Comparison of ENCODE assay signal across 1 cellular context in genomic region chr12:56116267-56117081, GRCh38.
TF ChIP-seq lines count a peak whose summit lies in the region.

TSS of gene RPL41 (plus strand) at chr12:56116633.

TF ChIP-seq in HepG2, 621 proteins besides CTCF, POLR2A, EP300 and RAD21 (continued from another document and continues in another):
- TF ChIP-seq, protein P1, sequence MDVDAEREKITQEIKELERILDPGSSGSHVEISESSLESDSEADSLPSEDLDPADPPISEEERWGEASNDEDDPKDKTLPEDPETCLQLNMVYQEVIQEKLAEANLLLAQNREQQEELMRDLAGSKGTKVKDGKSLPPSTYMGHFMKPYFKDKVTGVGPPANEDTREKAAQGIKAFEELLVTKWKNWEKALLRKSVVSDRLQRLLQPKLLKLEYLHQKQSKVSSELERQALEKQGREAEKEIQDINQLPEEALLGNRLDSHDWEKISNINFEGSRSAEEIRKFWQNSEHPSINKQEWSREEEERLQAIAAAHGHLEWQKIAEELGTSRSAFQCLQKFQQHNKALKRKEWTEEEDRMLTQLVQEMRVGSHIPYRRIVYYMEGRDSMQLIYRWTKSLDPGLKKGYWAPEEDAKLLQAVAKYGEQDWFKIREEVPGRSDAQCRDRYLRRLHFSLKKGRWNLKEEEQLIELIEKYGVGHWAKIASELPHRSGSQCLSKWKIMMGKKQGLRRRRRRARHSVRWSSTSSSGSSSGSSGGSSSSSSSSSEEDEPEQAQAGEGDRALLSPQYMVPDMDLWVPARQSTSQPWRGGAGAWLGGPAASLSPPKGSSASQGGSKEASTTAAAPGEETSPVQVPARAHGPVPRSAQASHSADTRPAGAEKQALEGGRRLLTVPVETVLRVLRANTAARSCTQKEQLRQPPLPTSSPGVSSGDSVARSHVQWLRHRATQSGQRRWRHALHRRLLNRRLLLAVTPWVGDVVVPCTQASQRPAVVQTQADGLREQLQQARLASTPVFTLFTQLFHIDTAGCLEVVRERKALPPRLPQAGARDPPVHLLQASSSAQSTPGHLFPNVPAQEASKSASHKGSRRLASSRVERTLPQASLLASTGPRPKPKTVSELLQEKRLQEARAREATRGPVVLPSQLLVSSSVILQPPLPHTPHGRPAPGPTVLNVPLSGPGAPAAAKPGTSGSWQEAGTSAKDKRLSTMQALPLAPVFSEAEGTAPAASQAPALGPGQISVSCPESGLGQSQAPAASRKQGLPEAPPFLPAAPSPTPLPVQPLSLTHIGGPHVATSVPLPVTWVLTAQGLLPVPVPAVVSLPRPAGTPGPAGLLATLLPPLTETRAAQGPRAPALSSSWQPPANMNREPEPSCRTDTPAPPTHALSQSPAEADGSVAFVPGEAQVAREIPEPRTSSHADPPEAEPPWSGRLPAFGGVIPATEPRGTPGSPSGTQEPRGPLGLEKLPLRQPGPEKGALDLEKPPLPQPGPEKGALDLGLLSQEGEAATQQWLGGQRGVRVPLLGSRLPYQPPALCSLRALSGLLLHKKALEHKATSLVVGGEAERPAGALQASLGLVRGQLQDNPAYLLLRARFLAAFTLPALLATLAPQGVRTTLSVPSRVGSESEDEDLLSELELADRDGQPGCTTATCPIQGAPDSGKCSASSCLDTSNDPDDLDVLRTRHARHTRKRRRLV (CRISPR knock-in tag; IDR thresholded peaks at IDR 0.05): no peak
- TF ChIP-seq SIN3B (IDR thresholded peaks at IDR 0.05; ENCODE audit: low read length): peak; percentile 64; the same call in 1 of the 2 replicates
- TF ChIP-seq ZNF766 (CRISPR knock-in tag; IDR thresholded peaks at IDR 0.05; ENCODE audit: borderline replicate concordance): peak; percentile 78; the same call in 1 of the 2 replicates
- no peak for TF ChIP-seq CBX2 (IDR thresholded peaks at IDR 0.05; ENCODE audit: low read depth, low read length)
- TF ChIP-seq CBX2 (CRISPR knock-in tag; IDR thresholded peaks at IDR 0.05; ENCODE audit: low read depth): no peak
- TF ChIP-seq SCMH1 (CRISPR knock-in tag; IDR thresholded peaks at IDR 0.05; ENCODE audit: borderline replicate concordance): no peak
- no peak for TF ChIP-seq FOXP1 (IDR thresholded peaks at IDR 0.05)
- no peak for TF ChIP-seq FOXP1 (CRISPR knock-in tag; IDR thresholded peaks at IDR 0.05)
- TF ChIP-seq HHEX (CRISPR knock-in tag; IDR thresholded peaks at IDR 0.05): no peak
- no peak for TF ChIP-seq PLRG1 (conservative IDR thresholded peaks at IDR 0.05)
- TF ChIP-seq ZNF644 (CRISPR knock-in tag; IDR thresholded peaks at IDR 0.05; ENCODE audit: low read depth): peak; percentile 36; the same call in 1 of the 2 replicates
- TF ChIP-seq, protein P2, sequence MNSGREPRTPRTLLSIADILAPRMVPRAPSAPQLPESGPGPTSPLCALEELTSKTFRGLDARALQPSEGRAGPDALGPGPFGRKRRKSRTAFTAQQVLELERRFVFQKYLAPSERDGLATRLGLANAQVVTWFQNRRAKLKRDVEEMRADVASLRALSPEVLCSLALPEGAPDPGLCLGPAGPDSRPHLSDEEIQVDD (CRISPR knock-in tag; IDR thresholded peaks at IDR 0.05; ENCODE audit: borderline replicate concordance): no peak
- peak; percentile 32; the same call in 1 of the 2 replicates for TF ChIP-seq ZNF746 (CRISPR knock-in tag; IDR thresholded peaks at IDR 0.05)
- TF ChIP-seq ZKSCAN8 (CRISPR knock-in tag; IDR thresholded peaks at IDR 0.05; ENCODE audit: borderline replicate concordance): 0 out of 2 replicates have a peak, but pooled peaks have one; percentile 36
- peak; percentile 57 for TF ChIP-seq PRDM10 (CRISPR knock-in tag; IDR thresholded peaks at IDR 0.05; ENCODE audit: low read depth)
- TF ChIP-seq ATRX (CRISPR knock-in tag; IDR thresholded peaks at IDR 0.05; ENCODE audit: borderline replicate concordance): no peak
- TF ChIP-seq ZNF607 (CRISPR knock-in tag; IDR thresholded peaks at IDR 0.05; ENCODE audit: borderline replicate concordance): no peak; the same call in 1 of the 2 replicates
- TF ChIP-seq, protein P3, sequence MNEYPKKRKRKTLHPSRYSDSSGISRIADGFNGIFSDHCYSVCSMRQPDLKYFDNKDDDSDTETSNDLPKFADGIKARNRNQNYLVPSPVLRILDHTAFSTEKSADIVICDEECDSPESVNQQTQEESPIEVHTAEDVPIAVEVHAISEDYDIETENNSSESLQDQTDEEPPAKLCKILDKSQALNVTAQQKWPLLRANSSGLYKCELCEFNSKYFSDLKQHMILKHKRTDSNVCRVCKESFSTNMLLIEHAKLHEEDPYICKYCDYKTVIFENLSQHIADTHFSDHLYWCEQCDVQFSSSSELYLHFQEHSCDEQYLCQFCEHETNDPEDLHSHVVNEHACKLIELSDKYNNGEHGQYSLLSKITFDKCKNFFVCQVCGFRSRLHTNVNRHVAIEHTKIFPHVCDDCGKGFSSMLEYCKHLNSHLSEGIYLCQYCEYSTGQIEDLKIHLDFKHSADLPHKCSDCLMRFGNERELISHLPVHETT (CRISPR knock-in tag; conservative IDR thresholded peaks at IDR 0.05): 0 out of 2 replicates have a peak, but pooled peaks have one; percentile 59
- TF ChIP-seq, protein P4, sequence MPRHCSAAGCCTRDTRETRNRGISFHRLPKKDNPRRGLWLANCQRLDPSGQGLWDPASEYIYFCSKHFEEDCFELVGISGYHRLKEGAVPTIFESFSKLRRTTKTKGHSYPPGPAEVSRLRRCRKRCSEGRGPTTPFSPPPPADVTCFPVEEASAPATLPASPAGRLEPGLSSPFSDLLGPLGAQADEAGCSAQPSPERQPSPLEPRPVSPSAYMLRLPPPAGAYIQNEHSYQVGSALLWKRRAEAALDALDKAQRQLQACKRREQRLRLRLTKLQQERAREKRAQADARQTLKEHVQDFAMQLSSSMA (CRISPR knock-in tag; IDR thresholded peaks at IDR 0.05): no peak
- no peak for TF ChIP-seq HIC2 (CRISPR knock-in tag; IDR thresholded peaks at IDR 0.05; ENCODE audit: low read depth)
- TF ChIP-seq ZNF776 (CRISPR knock-in tag; IDR thresholded peaks at IDR 0.05): no peak
- TF ChIP-seq TEF (CRISPR knock-in tag; IDR thresholded peaks at IDR 0.05): peak; percentile 81
- peak; percentile 45; the same call in 1 of the 2 replicates for TF ChIP-seq ZNF414 (CRISPR knock-in tag; IDR thresholded peaks at IDR 0.05)
- peak; percentile 57 for TF ChIP-seq PAXIP1 (CRISPR knock-in tag; conservative IDR thresholded peaks at IDR 0.05)
- TF ChIP-seq, protein P5, sequence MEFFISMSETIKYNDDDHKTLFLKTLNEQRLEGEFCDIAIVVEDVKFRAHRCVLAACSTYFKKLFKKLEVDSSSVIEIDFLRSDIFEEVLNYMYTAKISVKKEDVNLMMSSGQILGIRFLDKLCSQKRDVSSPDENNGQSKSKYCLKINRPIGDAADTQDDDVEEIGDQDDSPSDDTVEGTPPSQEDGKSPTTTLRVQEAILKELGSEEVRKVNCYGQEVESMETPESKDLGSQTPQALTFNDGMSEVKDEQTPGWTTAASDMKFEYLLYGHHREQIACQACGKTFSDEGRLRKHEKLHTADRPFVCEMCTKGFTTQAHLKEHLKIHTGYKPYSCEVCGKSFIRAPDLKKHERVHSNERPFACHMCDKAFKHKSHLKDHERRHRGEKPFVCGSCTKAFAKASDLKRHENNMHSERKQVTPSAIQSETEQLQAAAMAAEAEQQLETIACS (CRISPR knock-in tag; IDR thresholded peaks at IDR 0.05): no peak
- no peak for TF ChIP-seq ZNF207 (IDR thresholded peaks at IDR 0.05; ENCODE audit: borderline replicate concordance)
- peak; percentile 68 for TF ChIP-seq XRCC5 (optimal IDR thresholded peaks at IDR 0.05; ENCODE audit: low read length)
- TF ChIP-seq ZNF629 (CRISPR knock-in tag; conservative IDR thresholded peaks at IDR 0.05): 0 out of 2 replicates have a peak, but pooled peaks have one; percentile 24
- peak; percentile 82; the same call in 1 of the 2 replicates for TF ChIP-seq DNMT3B (CRISPR knock-in tag; conservative IDR thresholded peaks at IDR 0.05)
- TF ChIP-seq ZNF780A (CRISPR knock-in tag; IDR thresholded peaks at IDR 0.05): no peak
- peak; percentile 88 for TF ChIP-seq HOXA3 (CRISPR knock-in tag; IDR thresholded peaks at IDR 0.05)
- 0 out of 2 replicates have a peak, but pooled peaks have one; percentile 76 for TF ChIP-seq DMTF1 (CRISPR knock-in tag; IDR thresholded peaks at IDR 0.05)
- no peak for TF ChIP-seq ZNF7 (CRISPR knock-in tag; IDR thresholded peaks at IDR 0.05)
